Comparison of ENCODE assay signal across 8 cellular contexts in genomic region chr6:33596896-33597295, GRCh38. TPM values are rescaled to one million over a fixed set of nuclear protein-coding genes. Genes with fewer than 3 reads are reported as not detected.
A peak's percentile ranks its signal among the peaks of the same experiment; 100 is the strongest.
DNase-seq lines count a peak whose midpoint lies in the region; ATAC-seq and TF ChIP-seq lines count a peak whose summit lies in the region.
"Not testable (repeated sequence)": the region's sequence is repeated elsewhere in the genome, so short reads cannot be mapped to it uniquely, and the experiment has no call there.

No MANE protein-coding gene starts in this region.

- not testable (repeated sequence) for H4K20me1 ChIP-seq in osteoblast (ENCODE audit: insufficient read depth, low read length)

- not testable (repeated sequence) for H3K36me3 Mint-ChIP-seq in CD8-positive, alpha-beta T cell; T-helper 1 cell treated with Interleukin-12 subunit alpha and Interleukin-12 subunit beta and Interleukin-4 antibody, amounts not matched to agents 30 μg/mL and 1 μg/mL, for 36 hours (ENCODE audit: low read depth); activated CD8-positive, alpha-beta T cell treated with anti-CD3 and anti-CD28 coated beads, Interleukin-2, amount 10 ng/mL, durations not matched to agents 7 days and 5 days (ENCODE audit: low read depth); activated naive CD8-positive, alpha-beta T cell

- not testable (repeated sequence) for H3K4me3 ChIP-seq in CD8-positive, alpha-beta T cell (ENCODE audit: low read depth, low read length); osteoblast (ENCODE audit: insufficient read depth, low read length)

- peak; percentile 19 for ATAC-seq in CD8-positive, alpha-beta T cell
- ATAC-seq in activated CD8-positive, alpha-beta T cell treated with anti-CD3 and anti-CD28 coated beads, Interleukin-2, amount 10 ng/mL, durations not matched to agents 7 days and 5 days, result peak; percentile 50
- peak; percentile 85 for ATAC-seq in stimulated activated naive CD8-positive, alpha-beta T cell treated with anti-CD3 and anti-CD28 coated beads, Interleukin-15, amount 100 ng/mL, for 72 hours

- not testable (repeated sequence) for H3K9me3 ChIP-seq in CD8-positive, alpha-beta T cell (ENCODE audit: low read length); osteoblast (ENCODE audit: low read depth, low read length)

- not testable (repeated sequence) for DNase-seq in CD8-positive, alpha-beta T cell
- DNase-seq in M059J (ENCODE audit: low read depth) (peak; percentile 32), kidney tubule cell (ENCODE audit: low spot score) (peak; percentile 68), osteoblast (ENCODE audit: insufficient read length, low spot score, missing footprints) (peak; percentile 8)
- peak; percentile 37 for DNase-seq in activated CD8-positive, alpha-beta T cell treated with anti-CD3 and anti-CD28 coated beads, Interleukin-2, amount 10 ng/mL, durations not matched to agents 7 days and 5 days
- peak in 1 of 2 donors; percentile 41 for DNase-seq in stimulated activated naive CD8-positive, alpha-beta T cell treated with anti-CD3 and anti-CD28 coated beads, Interleukin-15, amount 100 ng/mL, for 72 hours

- H3K27ac ChIP-seq in CD8-positive, alpha-beta T cell (ENCODE audit: low read depth, low read length); osteoblast (ENCODE audit: low read depth, low read length): not testable (repeated sequence)

- H3K4me1 Mint-ChIP-seq in CD8-positive, alpha-beta T cell (ENCODE audit: low read depth), result peaks cover 26% of the 10 kb centered on the region
- peaks cover 19% of the 10 kb centered on the region for H3K4me1 Mint-ChIP-seq in T-helper 1 cell treated with Interleukin-12 subunit alpha and Interleukin-12 subunit beta and Interleukin-4 antibody, amounts not matched to agents 30 μg/mL and 1 μg/mL, for 36 hours (ENCODE audit: low read depth)
- H3K4me1 Mint-ChIP-seq in activated CD8-positive, alpha-beta T cell treated with anti-CD3 and anti-CD28 coated beads, Interleukin-2, amount 10 ng/mL, durations not matched to agents 7 days and 5 days (ENCODE audit: low read depth), result peaks cover 28% of the 10 kb centered on the region
- H3K4me1 Mint-ChIP-seq in activated naive CD8-positive, alpha-beta T cell (ENCODE audit: low read depth), result peaks cover 36% of the 10 kb centered on the region
- H3K4me1 Mint-ChIP-seq in stimulated activated naive CD8-positive, alpha-beta T cell treated with anti-CD3 and anti-CD28 coated beads, Interleukin-15, amount 100 ng/mL, for 72 hours, result peaks cover 30% of the 10 kb centered on the region

- intact Hi-C loops in CD8-positive, alpha-beta T cell (cut with DNase I, micrococcal nuclease), result not testable (repeated sequence)

- not testable (repeated sequence) for H3K4me2 ChIP-seq in osteoblast (ENCODE audit: insufficient read depth, low read length)

- peak overlapping the region; percentile 49 for H3K27ac Mint-ChIP-seq in CD8-positive, alpha-beta T cell
- peak overlapping the region; percentile 15 for H3K27ac Mint-ChIP-seq in T-helper 1 cell treated with Interleukin-12 subunit alpha and Interleukin-12 subunit beta and Interleukin-4 antibody, amounts not matched to agents 30 μg/mL and 1 μg/mL, for 36 hours
- peak overlapping the region; percentile 79 for H3K27ac Mint-ChIP-seq in activated CD8-positive, alpha-beta T cell treated with anti-CD3 and anti-CD28 coated beads, Interleukin-2, amount 10 ng/mL, durations not matched to agents 7 days and 5 days
- H3K27ac Mint-ChIP-seq in activated naive CD8-positive, alpha-beta T cell, result peak overlapping the region; percentile 17
- peak overlapping the region; percentile 89 to 94 for H3K27ac Mint-ChIP-seq in stimulated activated naive CD8-positive, alpha-beta T cell treated with anti-CD3 and anti-CD28 coated beads, Interleukin-15, amount 100 ng/mL, for 72 hours

- CTCF ChIA-PET in CD8-positive, alpha-beta T cell (lab: Charles Lee), result interaction anchor here (0.8 to 2.6 kb wide), 4 partner anchors 12 to 148 kb away, joined by 3 to 6 read pairs (median 4); no protein-coding TSS in a partner anchor
- CTCF ChIA-PET in activated CD8-positive, alpha-beta T cell treated with anti-CD3 and anti-CD28 coated beads, Interleukin-2, amount 10 ng/mL, durations not matched to agents 7 days and 5 days (lab: Charles Lee), result interaction anchor here (1.2 to 3.9 kb wide), 3 partner anchors 10 to 17 kb away, joined by 4 to 22 read pairs (median 9); partner anchors contain the start of gene BAK1

- not testable (repeated sequence) for H3K27me3 Mint-ChIP-seq in CD8-positive, alpha-beta T cell (ENCODE audit: low read depth); T-helper 1 cell treated with Interleukin-12 subunit alpha and Interleukin-12 subunit beta and Interleukin-4 antibody, amounts not matched to agents 30 μg/mL and 1 μg/mL, for 36 hours (ENCODE audit: low read depth); activated CD8-positive, alpha-beta T cell treated with anti-CD3 and anti-CD28 coated beads, Interleukin-2, amount 10 ng/mL, durations not matched to agents 7 days and 5 days (ENCODE audit: low read depth); activated naive CD8-positive, alpha-beta T cell; stimulated activated naive CD8-positive, alpha-beta T cell treated with anti-CD3 and anti-CD28 coated beads, Interleukin-15, amount 100 ng/mL, for 72 hours

- not testable (repeated sequence) for H3K36me3 ChIP-seq in CD8-positive, alpha-beta T cell (ENCODE audit: insufficient read depth, low read length); osteoblast (ENCODE audit: insufficient read depth, low read length)

- not testable (repeated sequence) for H3K27me3 ChIP-seq in CD8-positive, alpha-beta T cell (ENCODE audit: insufficient read depth, low read length); osteoblast (ENCODE audit: insufficient read depth, low read length)

- not testable (repeated sequence) for H3K9me3 Mint-ChIP-seq in CD8-positive, alpha-beta T cell; T-helper 1 cell treated with Interleukin-12 subunit alpha and Interleukin-12 subunit beta and Interleukin-4 antibody, amounts not matched to agents 30 μg/mL and 1 μg/mL, for 36 hours; activated CD8-positive, alpha-beta T cell treated with anti-CD3 and anti-CD28 coated beads, Interleukin-2, amount 10 ng/mL, durations not matched to agents 7 days and 5 days (ENCODE audit: insufficient read depth); activated naive CD8-positive, alpha-beta T cell (ENCODE audit: low read depth); stimulated activated naive CD8-positive, alpha-beta T cell treated with anti-CD3 and anti-CD28 coated beads, Interleukin-15, amount 100 ng/mL, for 72 hours

- not testable (repeated sequence) for TF ChIP-seq CTCF in CD8-positive, alpha-beta T cell (IDR thresholded peaks at IDR 0.05); osteoblast (IDR thresholded peaks at IDR 0.05; ENCODE audit: extremely low read depth, low read depth, low read length)

- H3K4me3 Mint-ChIP-seq in CD8-positive, alpha-beta T cell; T-helper 1 cell treated with Interleukin-12 subunit alpha and Interleukin-12 subunit beta and Interleukin-4 antibody, amounts not matched to agents 30 μg/mL and 1 μg/mL, for 36 hours; activated CD8-positive, alpha-beta T cell treated with anti-CD3 and anti-CD28 coated beads, Interleukin-2, amount 10 ng/mL, durations not matched to agents 7 days and 5 days: not testable (repeated sequence)
- peak overlapping the region; percentile 37 for H3K4me3 Mint-ChIP-seq in activated naive CD8-positive, alpha-beta T cell
- H3K4me3 Mint-ChIP-seq in stimulated activated naive CD8-positive, alpha-beta T cell treated with anti-CD3 and anti-CD28 coated beads, Interleukin-15, amount 100 ng/mL, for 72 hours, result peak overlapping the region; percentile 38 to 70

- H3K4me1 ChIP-seq in CD8-positive, alpha-beta T cell (ENCODE audit: insufficient read depth, low read length), result peaks cover 17% of the 10 kb centered on the region
- not testable (repeated sequence) for H3K4me1 ChIP-seq in osteoblast (ENCODE audit: insufficient read depth, low read length)

- not testable (repeated sequence) for H2AFZ ChIP-seq in osteoblast (ENCODE audit: low read length)

- POLR2A ChIA-PET in CD8-positive, alpha-beta T cell (lab: Charles Lee), result not testable (repeated sequence)
- POLR2A ChIA-PET in activated CD8-positive, alpha-beta T cell treated with anti-CD3 and anti-CD28 coated beads, Interleukin-2, amount 10 ng/mL, durations not matched to agents 7 days and 5 days (lab: Charles Lee), result interaction anchor here (0.6 kb wide), 1 partner anchor 9 kb away, joined by 3 read pairs; no protein-coding TSS in a partner anchor

- H3K79me2 ChIP-seq in osteoblast (ENCODE audit: insufficient read depth, low read length), result not testable (repeated sequence)

RNA-seq across cellular contexts. Expression of gene BAK1, which starts 16.8 kb away (rescaled TPM):
- 10 to 100 TPM; 44.8 to 46.5 TPM for total RNA-seq in CD8-positive, alpha-beta T cell
- 34.0 and 43.7 TPM in 2 replicates for total RNA-seq in M059J (2014; rRNA removed; shearing (Covaris generic))
- total RNA-seq in activated CD8-positive, alpha-beta T cell treated with anti-CD3 and anti-CD28 coated beads, Interleukin-2, amount 10 ng/mL, durations not matched to agents 7 days and 5 days, result 10 to 100 TPM; 76.0 to 76.2 TPM
- total RNA-seq in osteoblast, result 13.3 and 13.8 TPM in 2 replicates

RNA-seq across cellular contexts. Expression of gene ITPR3, which starts 24.2 kb away (rescaled TPM):
- total RNA-seq in CD8-positive, alpha-beta T cell, result 10 to 100 TPM; 39.5 to 40.1 TPM
- 21.9 and 40.3 TPM in 2 replicates for total RNA-seq in M059J (2014; rRNA removed; shearing (Covaris generic))
- 10 to 100 TPM; 57.8 to 59.3 TPM for total RNA-seq in activated CD8-positive, alpha-beta T cell treated with anti-CD3 and anti-CD28 coated beads, Interleukin-2, amount 10 ng/mL, durations not matched to agents 7 days and 5 days
- total RNA-seq in osteoblast, result 46.7 and 52.2 TPM in 2 replicates

Comparison
In these comparisons a context has a peak if more than half of its experiments do, and no peak if none do; other contexts are left out.
1. ATAC-seq: peak in every context shown above with its lines; median percentile 85 in stimulated activated naive CD8-positive, alpha-beta T cell treated with anti-CD3 and anti-CD28 coated beads, Interleukin-15, amount 100 ng/mL, for 72 hours; 50 in activated CD8-positive, alpha-beta T cell treated with anti-CD3 and anti-CD28 coated beads, Interleukin-2, amount 10 ng/mL, durations not matched to agents 7 days and 5 days; 19 in CD8-positive, alpha-beta T cell.
2. H3K27ac Mint-ChIP-seq: peak in every context shown above with its lines; median percentile 92 in stimulated activated naive CD8-positive, alpha-beta T cell treated with anti-CD3 and anti-CD28 coated beads, Interleukin-15, amount 100 ng/mL, for 72 hours; 79 in activated CD8-positive, alpha-beta T cell treated with anti-CD3 and anti-CD28 coated beads, Interleukin-2, amount 10 ng/mL, durations not matched to agents 7 days and 5 days; 49 in CD8-positive, alpha-beta T cell; 17 in activated naive CD8-positive, alpha-beta T cell; 15 in T-helper 1 cell treated with Interleukin-12 subunit alpha and Interleukin-12 subunit beta and Interleukin-4 antibody, amounts not matched to agents 30 μg/mL and 1 μg/mL, for 36 hours.